17 cellular contexts compared by ENCODE assay signal in the genomic region with DNA sequence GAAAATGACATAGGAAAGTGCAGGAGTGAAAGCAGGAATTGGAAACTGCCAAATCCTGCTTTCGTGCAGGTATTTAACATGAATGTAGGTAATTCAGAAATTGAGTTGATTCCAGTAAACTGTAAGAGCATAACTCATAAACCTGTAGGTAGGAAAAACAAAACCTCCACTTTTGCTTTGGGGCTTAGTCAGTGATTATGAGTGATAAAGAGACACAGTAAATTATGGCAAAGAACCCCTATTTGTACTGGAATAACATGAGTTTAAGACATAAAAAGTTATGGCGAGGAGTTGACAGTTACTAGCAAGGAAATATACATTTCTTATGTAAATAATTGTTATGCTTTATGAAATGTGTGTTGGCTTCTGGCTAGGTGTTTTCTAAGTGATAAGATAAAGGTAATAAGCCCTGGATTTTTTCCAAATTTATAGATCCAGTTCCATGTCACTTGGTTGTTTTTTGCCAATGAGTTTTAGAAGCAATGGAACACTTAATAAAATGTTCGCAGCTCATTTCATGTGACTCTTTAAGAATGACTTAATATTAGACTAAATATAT. TPM values are rescaled to one million over a fixed set of nuclear protein-coding genes. Genes with fewer than 3 reads are reported as not detected.
DNase-seq lines count a peak whose midpoint lies in the region; ATAC-seq and TF ChIP-seq lines count a peak whose summit lies in the region.
"Had no signal": no experiment of that assay in that cellular context is flagged by ENCODE, and none has a peak within 500 bp of the region (broad histone marks: within the 10 kb centered on the region; RNA-seq: fewer than 3 reads in every experiment).

No MANE protein-coding gene starts in this region.

- peaks cover 0 to 60% (median 10%) of the 10 kb centered on the region in 12 donors for H3K4me1 ChIP-seq in heart left ventricle
- H3K4me1 ChIP-seq in gastroesophageal sphincter: peaks cover 5 to 90% (median 41%) of the 10 kb centered on the region in 3 donors
- peaks cover 30% of the 10 kb centered on the region for H3K4me1 ChIP-seq in rectal smooth muscle tissue (ENCODE audit: control insufficient read depth, insufficient read depth, low read length)
- H3K4me1 ChIP-seq in transverse colon: peaks cover 0 to 41% (median 8%) of the 10 kb centered on the region in 4 donors
- H3K4me1 ChIP-seq: BLaER1 had no signal

- WGBS in heart left ventricle, 4 donors: 71 to 79% (median 75%) methylated on average over 3 of the region's 3 CpGs
- WGBS in gastroesophageal sphincter (ENCODE audit: low coverage in 1 of 2), 2 donors: 64 to 76% methylated on average over 3 of the region's 3 CpGs
- 40 to 60% methylated on average over 3 of the region's 3 CpGs for WGBS in transverse colon (ENCODE audit: low coverage in 1 of 2), 2 donors

- DNase-seq in heart left ventricle: no peak
- DNase-seq in cardiac septum (ENCODE audit: low spot score): no peak
- DNase-seq in transverse colon: no peak
- DNase-seq in NCI-H510A treated with DMSO at 0.1 percent for 48 hours (lab: John Stamatoyannopoulos, UW): no peak
- no peak for DNase-seq in WERI-Rb-1
- DNase-seq: 8988T, EL, H9, NCI-H1048, NCI-H1694, NCI-H2107, NCI-H345 had no signal

- peak overlapping the region in 6 of 12 donors; percentile 13 to 44 (median 30) for H3K4me3 ChIP-seq in heart left ventricle
- H3K4me3 ChIP-seq in gastroesophageal sphincter: no peak overlapping the region
- no peak overlapping the region for H3K4me3 ChIP-seq in rectal smooth muscle tissue (ENCODE audit: low read length)
- no peak overlapping the region for H3K4me3 ChIP-seq in transverse colon
- H3K4me3 ChIP-seq in WERI-Rb-1 (ENCODE audit: low read depth, low read length): no peak overlapping the region
- H3K4me3 ChIP-seq: BLaER1, PC-9 had no signal

- no peak for ATAC-seq in heart left ventricle
- ATAC-seq in gastroesophageal sphincter: no peak
- no peak for ATAC-seq in GM21619 (IDR thresholded peaks at IDR 0.05; ENCODE audit: unreplicated experiment)

- H3K36me3 ChIP-seq in heart left ventricle (peaks cover 0 to 47% (median 22%) of the 10 kb centered on the region in 9 donors), gastroesophageal sphincter (peaks cover 0 to 20% of the 10 kb centered on the region in 2 donors), rectal smooth muscle tissue (ENCODE audit: control insufficient read depth, insufficient read depth, low read length) (no peaks in the 10 kb centered on the region), transverse colon (no peaks in the 10 kb centered on the region), WERI-Rb-1 (peaks cover 27% of the 10 kb centered on the region)

- in situ Hi-C loops in transverse colon (cut with MboI; ENCODE audit: low pct_ligation_motif_present in 1 of 4, low pct_unique_long_range_greater_than_20kb in 1 of 4, low sequenced_read_pairs in 3 of 4): loop anchor here in 1 of 4 donors (25.0 kb wide), 1 partner anchor 94 kb away; no protein-coding TSS in a partner anchor

- H3K9ac ChIP-seq in rectal smooth muscle tissue (ENCODE audit: low read length): no peak overlapping the region
- H3K9ac ChIP-seq: BLaER1 had no signal

- TF ChIP-seq CTCF in heart left ventricle (IDR thresholded peaks at IDR 0.05) (no peak), gastroesophageal sphincter (IDR thresholded peaks at IDR 0.05) (no peak), transverse colon (IDR thresholded peaks at IDR 0.05) (no peak), WERI-Rb-1 (IDR thresholded peaks at IDR 0.05; ENCODE audit: low read depth, low read length) (no peak)

- H3K9me3 ChIP-seq in heart left ventricle (no peaks in the 10 kb centered on the region), gastroesophageal sphincter (no peaks in the 10 kb centered on the region), transverse colon (no peaks in the 10 kb centered on the region), WERI-Rb-1 (ENCODE audit: severe bottlenecking) (no peaks in the 10 kb centered on the region)
- H3K9me3 ChIP-seq: BLaER1 had no signal

- H3K27ac ChIP-seq in heart left ventricle (peak overlapping the region in 10 of 12 donors; percentile 18 to 83 (median 75)), gastroesophageal sphincter (peak overlapping the region; percentile 81 to 96 (median 82)), rectal smooth muscle tissue (ENCODE audit: low read depth, low read length) (peak overlapping the region; percentile 86), transverse colon (peak overlapping the region; percentile 55 to 83 (median 66)), WERI-Rb-1 (no peak overlapping the region)
- H3K27ac ChIP-seq: BLaER1, PC-9 had no signal

- no peaks in the 10 kb centered on the region for H3K27me3 ChIP-seq in heart left ventricle
- no peaks in the 10 kb centered on the region for H3K27me3 ChIP-seq in gastroesophageal sphincter
- no peaks in the 10 kb centered on the region for H3K27me3 ChIP-seq in rectal smooth muscle tissue (ENCODE audit: control insufficient read depth, insufficient read depth, low read length)
- H3K27me3 ChIP-seq in transverse colon: no peaks in the 10 kb centered on the region
- H3K27me3 ChIP-seq in WERI-Rb-1 (ENCODE audit: insufficient read depth, low read depth, severe bottlenecking): no peaks in the 10 kb centered on the region
- H3K27me3 ChIP-seq: BLaER1 had no signal

- TF ChIP-seq POLR2A in heart left ventricle (IDR thresholded peaks at IDR 0.05) (no peak), gastroesophageal sphincter (IDR thresholded peaks at IDR 0.05) (no peak), transverse colon (IDR thresholded peaks at IDR 0.05) (no peak)

- intact Hi-C loops in heart left ventricle (cut with DNase I): loop anchor here in 4 of 10 donors (5.0 kb wide), 3 partner anchors 104 to 119 kb away; no protein-coding TSS in a partner anchor
- intact Hi-C loops in cardiac septum (cut with DNase I): loop anchor here (5.0 kb wide), 1 partner anchor 119 kb away; no protein-coding TSS in a partner anchor
- intact Hi-C loops in transverse colon (cut with DNase I; ENCODE audit: low total_unique reads): no loop called here

- TF ChIP-seq EP300 in gastroesophageal sphincter (IDR thresholded peaks at IDR 0.05) (no peak), transverse colon (IDR thresholded peaks at IDR 0.05; ENCODE audit: low read depth) (no peak)

RNA-seq across cellular contexts. Expression of a gene that starts 17.3 kb away (rescaled TPM):
- total RNA-seq in heart left ventricle: 100 to 1,000 TPM; 275 to 487 (median 451) TPM
- 100 to 1,000 TPM in 1 of 2 donors, 10 to 100 TPM in 1; 98.6 to 175 TPM for polyA plus RNA-seq in heart left ventricle
- total RNA-seq in cardiac septum: 519 TPM
- total RNA-seq in gastroesophageal sphincter: 100 to 1,000 TPM; 318 to 496 (median 327) TPM
- total RNA-seq in transverse colon: 10 to 100 TPM; 24.7 to 40.2 (median 33.8) TPM

Comparison
In these comparisons a context has a peak if more than half of its experiments do, and no peak if none do; other contexts are left out.
1. RNA of a gene that starts 17.3 kb away (total RNA-seq): 519 TPM in cardiac septum (single experiment), 275 to 487 TPM in heart left ventricle and 318 to 496 TPM in gastroesophageal sphincter; 24.7 to 40.2 TPM in transverse colon; every median in the first group is over 4 times any median in the second.